ENCODE assay signal across 25 cellular contexts in the genomic region with DNA sequence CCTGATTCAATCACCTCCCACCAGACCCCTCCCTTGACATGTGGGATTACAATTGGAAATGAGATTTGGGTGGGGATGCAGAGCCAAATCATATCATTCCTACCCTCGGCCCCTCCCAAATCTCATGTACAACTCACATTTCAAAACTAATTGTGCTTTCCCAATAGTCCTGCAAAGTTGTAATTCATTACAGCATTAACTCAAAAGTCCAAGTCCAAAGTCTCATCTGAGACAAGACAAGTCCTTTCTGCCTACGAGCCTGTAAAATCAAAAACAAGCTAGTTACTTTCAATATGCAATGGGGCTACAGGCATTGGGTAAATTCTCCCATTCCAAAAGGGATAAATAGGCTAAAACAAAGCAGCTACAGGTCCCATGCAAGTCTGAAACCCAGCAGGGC.
"Had no signal": no experiment of that assay in that cellular context is flagged by ENCODE, and none has a peak within 500 bp of the region (broad histone marks: within the 10 kb centered on the region; RNA-seq: fewer than 3 reads in every experiment).

No MANE protein-coding gene starts in this region.

- H3K27ac ChIP-seq: colonic mucosa, coronary artery, dorsolateral prefrontal cortex, epithelial cell of prostate, esophagus muscularis mucosa, esophagus squamous epithelium, foreskin keratinocyte, gastrocnemius medialis, gastroesophageal sphincter, heart left ventricle, heart right ventricle had no signal

- H3K27ac Mint-ChIP-seq: dendritic cell treated with granulocyte-macrophage colony-stimulating factor and Interleukin-4, amounts not matched to agents 40 ng/mL and 50 ng/mL, for 4 days; effector memory CD8-positive, alpha-beta T cell; endodermal cell had no signal

- H3K4me3 Mint-ChIP-seq: dendritic cell treated with granulocyte-macrophage colony-stimulating factor and Interleukin-4, amounts not matched to agents 40 ng/mL and 50 ng/mL, for 4 days; effector memory CD8-positive, alpha-beta T cell; endodermal cell had no signal

- H3K4me1 Mint-ChIP-seq: endodermal cell had no signal

- H3K4me1 ChIP-seq: colonic mucosa, esophagus muscularis mucosa, esophagus squamous epithelium, foreskin keratinocyte, gastrocnemius medialis, gastroesophageal sphincter, heart left ventricle, heart right ventricle had no signal

- H3K27me3 ChIP-seq: colonic mucosa, dorsolateral prefrontal cortex, esophagus muscularis mucosa, esophagus squamous epithelium, foreskin keratinocyte, gastrocnemius medialis, gastroesophageal sphincter, heart left ventricle, heart right ventricle had no signal

- DNase-seq: colonic mucosa; cortex of kidney; dermis blood vessel endothelial cell; dorsolateral prefrontal cortex; effector CD4-positive, alpha-beta T cell; effector CD8-positive, alpha-beta T cell; effector memory CD4-positive, alpha-beta T cell; effector memory CD8-positive, alpha-beta T cell; endodermal cell; erythroblast; esophagus squamous epithelium; foreskin fibroblast; foreskin keratinocyte; foreskin melanocyte; gastrocnemius medialis; glutamatergic neuron; head of caudate nucleus; heart right ventricle had no signal

- H3K9me3 ChIP-seq: colonic mucosa, esophagus squamous epithelium, gastrocnemius medialis had no signal

- ATAC-seq: effector memory CD8-positive, alpha-beta T cell; esophagus mucosa; foreskin keratinocyte; gastrocnemius medialis; gastroesophageal sphincter; heart left ventricle; heart right ventricle had no signal

- H3K9me3 Mint-ChIP-seq: dendritic cell treated with granulocyte-macrophage colony-stimulating factor and Interleukin-4, amounts not matched to agents 40 ng/mL and 50 ng/mL, for 4 days; endodermal cell had no signal

- H3K4me3 ChIP-seq: colonic mucosa, coronary artery, dorsolateral prefrontal cortex, esophagus muscularis mucosa, esophagus squamous epithelium, gastrocnemius medialis, gastroesophageal sphincter, heart left ventricle, heart right ventricle had no signal

- H3K36me3 ChIP-seq: colonic mucosa, esophagus muscularis mucosa, esophagus squamous epithelium, gastrocnemius medialis, gastroesophageal sphincter, heart left ventricle, heart right ventricle had no signal

- H3K27me3 Mint-ChIP-seq: dendritic cell treated with granulocyte-macrophage colony-stimulating factor and Interleukin-4, amounts not matched to agents 40 ng/mL and 50 ng/mL, for 4 days; effector memory CD8-positive, alpha-beta T cell had no signal
